Comparison of ENCODE assay signal across 26 cellular contexts in genomic region chr10:130655313-130656186, GRCh38.
"Had no signal": no experiment of that assay in that cellular context is flagged by ENCODE, and none has a peak within 500 bp of the region (broad histone marks: within the 10 kb centered on the region; RNA-seq: fewer than 3 reads in every experiment).

No MANE protein-coding gene starts in this region.

- H3K27ac ChIP-seq: ascending aorta, cardiac muscle cell, colonic mucosa, epithelial cell of prostate, esophagus squamous epithelium, sigmoid colon, suprapubic skin, tibial artery, upper lobe of right lung, WERI-Rb-1 had no signal

- H3K27me3 ChIP-seq: ascending aorta, cardiac muscle cell, colonic mucosa, esophagus squamous epithelium, tibial artery, upper lobe of right lung had no signal

- ATAC-seq: activated CD4-positive, CD25-positive, alpha-beta regulatory T cell treated with anti-CD3 and anti-CD28 coated beads, Interleukin-2, amount 50 U/mL, for 24 hours; stimulated activated memory B cell treated with anti-CD40 and anti-IgM and Interleukin-4, amounts not matched to agents 10 μg/mL and 1 μg/mL and 100 μg/mL, for 72 hours; T-helper 17 cell; upper lobe of right lung had no signal

- H3K9me3 ChIP-seq: ascending aorta, colonic mucosa, esophagus squamous epithelium, suprapubic skin, upper lobe of right lung had no signal

- H3K36me3 ChIP-seq: ascending aorta, cardiac muscle cell, colonic mucosa, esophagus squamous epithelium, sigmoid colon, suprapubic skin, tibial artery, upper lobe of right lung, WERI-Rb-1 had no signal

- H3K4me1 ChIP-seq: ascending aorta, colonic mucosa, esophagus squamous epithelium, sigmoid colon, suprapubic skin, tibial artery, upper lobe of right lung had no signal

- H3K4me3 ChIP-seq: ascending aorta, cardiac muscle cell, colonic mucosa, esophagus squamous epithelium, sigmoid colon, suprapubic skin, tibial artery, upper lobe of right lung had no signal

- DNase-seq: activated CD4-positive, alpha-beta T cell treated with anti-CD3 and anti-CD28 coated beads for 48 hours; activated CD4-positive, alpha-beta T cell treated with anti-CD3 and anti-CD28 coated beads, Interleukin-2, amount 50 U/mL, for 48 hours; activated CD8-positive, alpha-beta memory T cell treated with anti-CD3 and anti-CD28 coated beads, Interleukin-2, amount 50 U/mL, for 48 hours; activated gamma-delta T cell; activated naive CD4-positive, alpha-beta T cell treated with anti-CD3 and anti-CD28 coated beads, Interleukin-2, amount 10 ng/mL, durations not matched to agents 7 days and 5 days; activated naive CD8-positive, alpha-beta T cell treated with anti-CD3 and anti-CD28 coated beads, Interleukin-2, amount 10 ng/mL, durations not matched to agents 7 days and 5 days; activated T-cell treated with anti-CD3 and anti-CD28 coated beads, Interleukin-2, amount 50 U/mL, for 24 hours; cerebellar nuclear complex; colonic mucosa; effector CD8-positive, alpha-beta T cell; esophagus squamous epithelium; naive B cell; sigmoid colon; small intestine; stimulated activated CD4-positive, alpha-beta T cell treated with anti-CD3 and anti-CD28 coated beads, Interleukin-4, amount 100 ng/mL, for 24 hours; T-helper 17 cell; T1000; tibial artery; upper lobe of right lung; WERI-Rb-1 had no signal
